ENCODE assay signal across 1 cellular context in genomic region chr11:63583288-63583687, GRCh38.
TF ChIP-seq lines count a peak whose summit lies in the region.

No MANE protein-coding gene starts in this region.

TF ChIP-seq in K562, 482 proteins besides CTCF, POLR2A, EP300 and RAD21:
- TF ChIP-seq POLR3A (IDR thresholded peaks at IDR 0.05; ENCODE audit: borderline replicate concordance, extremely low read depth, insufficient read depth, insufficient read length) (peak; percentile 1), RBFOX2 (IDR thresholded peaks at IDR 0.05; ENCODE audit: low read depth, low read length) (no peak)
